ENCODE assay signal across 12 cellular contexts in the genomic region with DNA sequence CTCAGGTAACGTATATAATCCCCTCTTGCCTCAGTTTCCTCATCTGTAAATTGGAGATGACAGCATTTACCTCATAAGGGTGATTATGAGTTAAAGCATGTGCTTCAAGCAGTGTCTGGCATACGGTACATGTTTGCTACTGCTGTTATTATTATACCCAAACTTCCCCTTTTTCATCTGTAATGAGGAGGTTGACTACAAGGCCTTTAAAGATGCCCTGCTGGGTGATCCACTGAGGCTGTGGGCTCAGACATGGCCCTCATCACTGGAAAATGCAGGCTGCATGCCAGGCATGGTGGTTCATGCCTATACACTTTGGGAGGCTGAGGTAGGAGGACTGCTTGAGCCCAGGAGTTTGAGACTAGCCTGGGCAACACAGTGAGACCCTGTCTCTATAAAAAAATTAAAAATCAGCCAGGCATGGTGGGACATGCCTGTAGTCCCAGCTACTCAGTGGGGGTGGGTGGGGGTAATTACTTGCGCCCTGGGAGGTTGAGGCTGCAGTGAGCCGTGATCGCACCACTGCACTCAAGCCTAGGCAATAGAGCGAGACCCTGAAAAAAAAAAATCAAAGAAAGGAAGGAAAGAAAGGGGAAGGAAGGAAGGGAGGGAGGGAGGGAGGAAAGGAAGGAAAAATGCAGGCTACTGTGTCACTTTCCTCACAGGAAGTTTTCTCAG. TPM values are rescaled to one million over a fixed set of nuclear protein-coding genes. Genes with fewer than 3 reads are reported as not detected.
DNase-seq lines count a peak whose midpoint lies in the region; ATAC-seq, FAIRE-seq and TF ChIP-seq lines count a peak whose summit lies in the region.
"Had no signal": no experiment of that assay in that cellular context is flagged by ENCODE, and none has a peak within 500 bp of the region (broad histone marks: within the 10 kb centered on the region; RNA-seq: fewer than 3 reads in every experiment).

No MANE protein-coding gene starts in this region.

- TF ChIP-seq RAD21 in H1 (IDR thresholded peaks at IDR 0.05 in 1 of 2, conservative IDR thresholded peaks at IDR 0.05 in 1 of 2; ENCODE audit: low read depth in 2 of 2, low read length in 2 of 2) = no peak

- no peak for FAIRE-seq in H1 (lab: Jason Lieb, UNC)

- peak overlapping the region; percentile 99 for H3K27ac Mint-ChIP-seq in activated T-cell treated with anti-CD3 and anti-CD28 coated beads, Interleukin-2, amount 50 U/mL, for 24 hours

- H3K27me3 ChIP-seq in H1 (replicated peaks in 1 of 4; ENCODE audit: control insufficient read depth in 3 of 4, extremely low read depth in 1 of 4, insufficient read depth in 3 of 4, low read length in 3 of 4) (peaks cover 6 to 30% (median 20%) of the 10 kb centered on the region in 4 experiments; a peak in 6 of 7 replicates), stomach smooth muscle (ENCODE audit: control insufficient read depth in 1 of 2, insufficient read depth in 2 of 2, low read length in 2 of 2) (no peaks in the 10 kb centered on the region)

- no peak overlapping the region for H2AK5ac ChIP-seq in H1 (ENCODE audit: low read depth, low read length)

- H3K27ac ChIP-seq in OCI-LY7 (ENCODE audit: low read depth, low read length, poor library complexity, severe bottlenecking) = peak overlapping the region; percentile 88
- no peak overlapping the region for H3K27ac ChIP-seq in H1 (ENCODE audit: low read depth, low read length)
- H3K27ac ChIP-seq in stomach smooth muscle (ENCODE audit: low read length) = peak overlapping the region; percentile 37

- H4K8ac ChIP-seq in H1 (ENCODE audit: extremely low read depth, insufficient read depth, low read length) = no peak overlapping the region

- H3K36me3 ChIP-seq in OCI-LY7 (ENCODE audit: insufficient read depth, low read length) (peaks cover 17% of the 10 kb centered on the region), H1 (ENCODE audit: control insufficient read depth in 2 of 4, insufficient read depth in 4 of 4, low read length in 3 of 4) (no peaks in the 10 kb centered on the region), stomach smooth muscle (ENCODE audit: control insufficient read depth in 2 of 2, insufficient read depth in 2 of 2, low read length in 2 of 2) (peaks cover 34 to 47% of the 10 kb centered on the region in 2 donors)

- H2BK12ac ChIP-seq in H1 (ENCODE audit: low read depth, low read length) = no peak overlapping the region

- H3K4me3 ChIP-seq in OCI-LY7 (ENCODE audit: low read depth, low read length, poor library complexity, severe bottlenecking) = peak overlapping the region; percentile 72
- H3K4me3 ChIP-seq in H1 (ENCODE audit: extremely low read depth in 1 of 4, insufficient read depth in 2 of 4, low read depth in 3 of 4, low read length in 4 of 4) = no peak overlapping the region
- H3K4me3 ChIP-seq in stomach smooth muscle (ENCODE audit: low read length in 2 of 2) = no peak overlapping the region

- H3K4me1 Mint-ChIP-seq in activated T-cell treated with anti-CD3 and anti-CD28 coated beads, Interleukin-2, amount 50 U/mL, for 24 hours (ENCODE audit: low read depth) = peaks cover 87% of the 10 kb centered on the region

- ATAC-seq in GM18517 (IDR thresholded peaks at IDR 0.05; ENCODE audit: unreplicated experiment) = no peak
- ATAC-seq: sciatic nerve had no signal

- TF ChIP-seq CTCF in OCI-LY7 (conservative IDR thresholded peaks at IDR 0.05; ENCODE audit: low read length) (no peak), H1 (IDR thresholded peaks at IDR 0.05; ENCODE audit: control extremely low read depth in 1 of 3, insufficient read depth in 1 of 3, low read depth in 1 of 3, low read length in 3 of 3) (no peak)

- H4K20me1 ChIP-seq in OCI-LY7 (ENCODE audit: insufficient read depth, low read length) (no peaks in the 10 kb centered on the region), H1 (replicated peaks in 1 of 2; ENCODE audit: control insufficient read depth in 1 of 2, insufficient read depth in 2 of 2, low read length in 2 of 2) (no peaks in the 10 kb centered on the region)

- H3K4me2 ChIP-seq in OCI-LY7 (ENCODE audit: low read length) (peak overlapping the region; percentile 99), H1 (ENCODE audit: insufficient read depth in 1 of 2, low read depth in 2 of 2, low read length in 2 of 2) (no peak overlapping the region)

- H2BK120ac ChIP-seq in H1 (replicated peaks; ENCODE audit: low read depth, low read length) = no peak overlapping the region

- H3K4ac ChIP-seq in H1 (replicated peaks; ENCODE audit: insufficient read length, low read depth, low read length) = no peak overlapping the region

- intact Hi-C loops in OCI-LY7 (cut with micrococcal nuclease; ENCODE audit: unreplicated experiment) = no loop called here

- peaks cover 37% of the 10 kb centered on the region for H3K36me3 Mint-ChIP-seq in activated T-cell treated with anti-CD3 and anti-CD28 coated beads, Interleukin-2, amount 50 U/mL, for 24 hours (ENCODE audit: low read depth)

- no peaks in the 10 kb centered on the region for H3K9me2 ChIP-seq in OCI-LY7 (ENCODE audit: insufficient read depth, low read length)

- no peak overlapping the region for H2BK5ac ChIP-seq in H1 (ENCODE audit: low read depth, low read length)

- peaks cover 8% of the 10 kb centered on the region for H3K23me2 ChIP-seq in H1 (ENCODE audit: low read depth, low read length)

- H3K56ac ChIP-seq in H1 (replicated peaks; ENCODE audit: insufficient read length, low read depth, low read length) = no peak overlapping the region

- POLR2A ChIA-PET in OCI-LY7 (lab: Charles Lee) (interaction anchor here (0.6 to 4.9 kb wide), 5 partner anchors 10 to 374 kb away, joined by 3 to 18 read pairs (median 4); a partner anchor contains a TSS), H1 (lab: Charles Lee; ENCODE audit: partially characterized antibody) (interaction anchor here (0.9 kb wide), 1 partner anchor 9 kb away, joined by 4 read pairs; no protein-coding TSS in a partner anchor)

- no peaks in the 10 kb centered on the region for H3K27me3 Mint-ChIP-seq in activated T-cell treated with anti-CD3 and anti-CD28 coated beads, Interleukin-2, amount 50 U/mL, for 24 hours

- H4K5ac ChIP-seq in H1 (ENCODE audit: insufficient read length, low read depth, low read length) = no peak overlapping the region

- TF ChIP-seq EP300 in H1 (IDR thresholded peaks at IDR 0.05; ENCODE audit: borderline replicate concordance in 1 of 2, low read depth in 2 of 2, low read length in 2 of 2) = no peak

- no peak for TF ChIP-seq POLR2A in H1 (IDR thresholded peaks at IDR 0.05; ENCODE audit: control extremely low read depth in 1 of 2, low read depth in 2 of 2, low read length in 2 of 2)

- H3K79me1 ChIP-seq in H1 (ENCODE audit: low read depth, low read length) = no peaks in the 10 kb centered on the region

- H3K4me1 ChIP-seq in OCI-LY7 (ENCODE audit: insufficient read depth, low read length, poor library complexity, severe bottlenecking) (peaks cover 61% of the 10 kb centered on the region), H1 (replicated peaks in 1 of 4; ENCODE audit: control insufficient read depth in 3 of 4, insufficient read depth in 4 of 4, low read length in 3 of 4) (peaks cover 0 to 16% (median 5%) of the 10 kb centered on the region in 4 experiments; a peak in 5 of 7 replicates), stomach smooth muscle (ENCODE audit: control insufficient read depth, insufficient read depth, low read length) (peaks cover 34% of the 10 kb centered on the region)

- 79% methylated on average over 3 of the region's 6 CpGs; no CpG with 5 or more reads in 1 of the 2 experiments for WGBS in H1 (ENCODE audit: extremely low coverage in 1 of 2, insufficient coverage in 1 of 2, insufficient read length in 1 of 2, insufficient replicate concordance in 2 of 2, low coverage in 1 of 2, low lambda C conversion rate in 2 of 2, missing lambda C conversion rate in 1 of 2), 2 experiments

- H4K91ac ChIP-seq in H1 (replicated peaks; ENCODE audit: insufficient read length, low read length) = no peak overlapping the region

- H3K14ac ChIP-seq in H1 (ENCODE audit: insufficient read length) = no peak overlapping the region

- H2BK20ac ChIP-seq in H1 (ENCODE audit: low read length) = no peak overlapping the region

- H2AFZ ChIP-seq in OCI-LY7 (ENCODE audit: low read length) (0 out of 2 replicates have a peak overlapping the region, but pooled peaks have one; percentile 27), H1 (ENCODE audit: low read length) (no peak overlapping the region)

- no peaks in the 10 kb centered on the region for H3K9me3 ChIP-seq in OCI-LY7 (ENCODE audit: low read length)
- H3K9me3 ChIP-seq in H1 (ENCODE audit: insufficient read depth in 2 of 2, low read depth in 1 of 2, low read length in 1 of 2) = no peaks in the 10 kb centered on the region
- no peaks in the 10 kb centered on the region for H3K9me3 ChIP-seq in stomach smooth muscle (ENCODE audit: control insufficient read depth in 2 of 2, low read length in 2 of 2)

- no peak overlapping the region for H3K18ac ChIP-seq in H1 (ENCODE audit: extremely low read depth, low read length)

- no peak overlapping the region for H3K23ac ChIP-seq in H1 (ENCODE audit: insufficient read length)

- peaks cover 19% of the 10 kb centered on the region; the same call in 1 of the 2 replicates for H3K79me2 ChIP-seq in OCI-LY7 (ENCODE audit: insufficient read depth, low read depth, low read length)
- no peaks in the 10 kb centered on the region for H3K79me2 ChIP-seq in H1 (ENCODE audit: control insufficient read depth in 1 of 2, insufficient read depth in 2 of 2, low read length in 2 of 2)

- no peaks in the 10 kb centered on the region for H3K9me3 Mint-ChIP-seq in activated T-cell treated with anti-CD3 and anti-CD28 coated beads, Interleukin-2, amount 50 U/mL, for 24 hours

- CTCF ChIA-PET in OCI-LY7 (lab: Charles Lee; ENCODE audit: unreplicated experiment) (interaction anchor here (0.6 kb wide), 1 partner anchor 25 kb away, joined by 4 read pairs; no protein-coding TSS in a partner anchor), H1 (lab: Charles Lee; ENCODE audit: partially characterized antibody) (interaction anchor here (1.0 kb wide), 1 partner anchor 25 kb away, joined by 6 read pairs; no protein-coding TSS in a partner anchor)

- H3K9ac ChIP-seq in H1 (replicated peaks in 1 of 4; ENCODE audit: extremely low read depth in 1 of 4, low read depth in 3 of 4, low read length in 3 of 4) (no peak overlapping the region), stomach smooth muscle (ENCODE audit: low read length in 2 of 2) (peak overlapping the region in 1 of 2 donors; percentile 2)

- peak overlapping the region; percentile 94 for H3K4me3 Mint-ChIP-seq in activated T-cell treated with anti-CD3 and anti-CD28 coated beads, Interleukin-2, amount 50 U/mL, for 24 hours

- DNase-seq in activated T-cell treated with anti-CD3 and anti-CD28 coated beads, Interleukin-2, amount 50 U/mL, for 24 hours = no peak
- DNase-seq in activated T-cell treated with anti-CD3 and anti-CD28 coated beads for 4 hours = no peak
- peak; percentile 63 for DNase-seq in OCI-LY7 (ENCODE audit: low spot score)
- no peak for DNase-seq in H1 (ENCODE audit: low read depth in 1 of 2, low spot score in 2 of 2)
- DNase-seq in HCEC 1CT = no peak
- no peak for DNase-seq in NCI-H2107 (lab: John Stamatoyannopoulos, UW)
- DNase-seq: erythroblast, islet precursor cell, NCI-H345 had no signal

- H2BK15ac ChIP-seq in H1 (ENCODE audit: low read length) = 0 out of 2 replicates have a peak overlapping the region, but pooled peaks have one; percentile 72

- no TSS peak for BruUV-seq in OCI-LY7 (replicated peaks; lab: Mats Ljungman, UMichigan)

RNA-seq across cellular contexts. Expression of a gene that starts 4.3 kb away (rescaled TPM):
- 15.9 and 20.4 TPM in 2 replicates for total RNA-seq in OCI-LY7 (2014; rRNA removed; shearing (Covaris generic))
- 17.0 and 17.1 TPM in 2 replicates for total RNA-seq in OCI-LY7 (2022)
- total RNA-seq in H1 (2021; fragmentation: NEBNext Ultra II Directional; extraction: Animal tissue kit (Norgen Biotek cat#: 25700)) = 1.3 and 1.5 TPM in 2 replicates
- polyA plus RNA-seq in H1 (2011; rRNA removed) = 0.66 and 1.00 TPM in 2 replicates
- 1.7 TPM for polyA plus RNA-seq in H1 (2011; cell fraction: cytosol; rRNA removed)
- polyA plus RNA-seq in H1 (2011; cell fraction: nucleus; rRNA removed) = 1.8 TPM
- polyA plus RNA-seq in H1 (2012, experiment 1 of 2) = 0.94 to 1.4 TPM (median 1.2 TPM) in 4 replicates
- polyA plus RNA-seq in H1 (2012, experiment 2 of 2) = 0.79 TPM
- 0.95 TPM for polyA plus RNA-seq in H1 (2013, experiment 1 of 2)
- 1.3 TPM for polyA plus RNA-seq in H1 (2013, experiment 2 of 2)
- 0.46 and 0.76 TPM in 2 replicates for polyA minus RNA-seq in H1 (2011; rRNA and poly(A)+ RNA removed)
- polyA minus RNA-seq in H1 (2011; cell fraction: cytosol; rRNA and poly(A)+ RNA removed) = 2.1 TPM
- polyA minus RNA-seq in H1 (2011; cell fraction: nucleus; rRNA and poly(A)+ RNA removed) = 3.9 TPM

RNA-seq across cellular contexts. Expression of a gene that starts 58.2 kb away (rescaled TPM):
- 47.7 and 53.4 TPM in 2 replicates for total RNA-seq in OCI-LY7 (2014; rRNA removed; shearing (Covaris generic))
- 44.3 and 49.2 TPM in 2 replicates for total RNA-seq in OCI-LY7 (2022)
- total RNA-seq in H1 (2021; fragmentation: NEBNext Ultra II Directional; extraction: Animal tissue kit (Norgen Biotek cat#: 25700)) = 70.8 and 70.9 TPM in 2 replicates
- polyA plus RNA-seq in H1 (2011; rRNA removed) = 62.1 and 77.5 TPM in 2 replicates
- polyA plus RNA-seq in H1 (2011; cell fraction: cytosol; rRNA removed) = 58.1 TPM
- polyA plus RNA-seq in H1 (2011; cell fraction: nucleus; rRNA removed) = 111 TPM
- polyA plus RNA-seq in H1 (2012, experiment 1 of 2) = 60.7 to 70.0 TPM (median 64.4 TPM) in 4 replicates
- 76.3 TPM for polyA plus RNA-seq in H1 (2012, experiment 2 of 2)
- 36.5 TPM for polyA plus RNA-seq in H1 (2013, experiment 1 of 2)
- 33.9 TPM for polyA plus RNA-seq in H1 (2013, experiment 2 of 2)
- polyA minus RNA-seq in H1 (2011; rRNA and poly(A)+ RNA removed) = 78.5 and 89.3 TPM in 2 replicates
- 69.9 TPM for polyA minus RNA-seq in H1 (2011; cell fraction: cytosol; rRNA and poly(A)+ RNA removed)
- 74.8 TPM for polyA minus RNA-seq in H1 (2011; cell fraction: nucleus; rRNA and poly(A)+ RNA removed)
